Comparison of ENCODE assay signal across 13 cellular contexts in genomic region chr9:99023229-99023628, GRCh38.
"Had no signal": no experiment of that assay in that cellular context is flagged by ENCODE, and none has a peak within 500 bp of the region (broad histone marks: within the 10 kb centered on the region; RNA-seq: fewer than 3 reads in every experiment).

No MANE protein-coding gene starts in this region.

- H3K4me1 ChIP-seq: body of pancreas, parathyroid adenoma, suprapubic skin had no signal

- H3K27ac Mint-ChIP-seq: activated naive CD4-positive, alpha-beta T cell treated with anti-CD3 and anti-CD28 coated beads for 36 hours; endodermal cell had no signal

- DNase-seq: activated CD4-positive, alpha-beta T cell treated with anti-CD3 and anti-CD28 coated beads for 1 hour; activated CD4-positive, alpha-beta T cell treated with anti-CD3 and anti-CD28 coated beads, Interleukin-2, amount 50 U/mL, for 48 hours; activated naive CD4-positive, alpha-beta T cell treated with anti-CD3 and anti-CD28 coated beads for 36 hours; dermis blood vessel endothelial cell; endodermal cell; erythroblast; immature natural killer cell; small intestine; SW 1271 had no signal

- H3K4me3 ChIP-seq: body of pancreas, SJCRH30, suprapubic skin had no signal

- H3K27me3 ChIP-seq: body of pancreas, SJCRH30, suprapubic skin had no signal

- ATAC-seq: body of pancreas had no signal

- H3K4me3 Mint-ChIP-seq: activated naive CD4-positive, alpha-beta T cell treated with anti-CD3 and anti-CD28 coated beads for 36 hours; endodermal cell; immature natural killer cell had no signal

- H3K36me3 ChIP-seq: SJCRH30 had no signal

- H3K9me3 Mint-ChIP-seq: activated naive CD4-positive, alpha-beta T cell treated with anti-CD3 and anti-CD28 coated beads for 36 hours; endodermal cell; immature natural killer cell had no signal

- H3K27ac ChIP-seq: body of pancreas, parathyroid adenoma, SJCRH30, suprapubic skin had no signal

- H3K9me3 ChIP-seq: body of pancreas, SJCRH30, suprapubic skin had no signal
